Comparison of ENCODE assay signal across 8 cellular contexts in genomic region chr2:58240595-58240937, GRCh38. TPM values are rescaled to one million over a fixed set of nuclear protein-coding genes. Genes with fewer than 3 reads are reported as not detected.
DNase-seq lines count a peak whose midpoint lies in the region; FAIRE-seq and TF ChIP-seq lines count a peak whose summit lies in the region.

No MANE protein-coding gene starts in this region.

- no peaks in the 10 kb centered on the region for H3K9me3 Mint-ChIP-seq in activated T-cell treated with anti-CD3 and anti-CD28 coated beads, Interleukin-2, amount 50 U/mL, for 24 hours

- H3K4me3 ChIP-seq in MM.1S (ENCODE audit: low read length), result peak overlapping the region; percentile 96
- H3K4me3 ChIP-seq in keratinocyte (ENCODE audit: control insufficient read depth in 2 of 3, extremely low read depth in 1 of 3, insufficient read depth in 2 of 3, low read depth in 1 of 3, low read length in 3 of 3), result peak overlapping the region; percentile 81 to 96 (median 94)
- H3K4me3 ChIP-seq in subcutaneous abdominal adipose tissue (ENCODE audit: low read depth in 1 of 5, low read length in 5 of 5), result peak overlapping the region; percentile 85 to 99 (median 98)

- no peak for DNase-seq in activated T-cell treated with anti-CD3 and anti-CD28 coated beads, Interleukin-2, amount 50 U/mL, for 24 hours
- DNase-seq in activated T-cell treated with anti-CD3 and anti-CD28 coated beads, Interleukin-2, amount 50 U/mL, for 1 hour, result no peak
- peak; percentile 11 for DNase-seq in MM.1S
- peak; percentile 17 for DNase-seq in amniotic epithelial cell (ENCODE audit: low read depth)
- DNase-seq in keratinocyte (ENCODE audit: low read depth, low spot score), result no peak
- no peak for DNase-seq in foreskin melanocyte
- no peak for DNase-seq in DMS 273 (lab: John Stamatoyannopoulos, UW; ENCODE audit: unreplicated experiment)

- H3K4me1 ChIP-seq in MM.1S (ENCODE audit: low read length) (peaks cover 4% of the 10 kb centered on the region; the same call in 1 of the 2 replicates), keratinocyte (ENCODE audit: control insufficient read depth, extremely low read depth, insufficient read depth, low read length) (peaks cover 8% of the 10 kb centered on the region), subcutaneous abdominal adipose tissue (ENCODE audit: control insufficient read depth in 5 of 5, insufficient read depth in 5 of 5, low read length in 5 of 5) (peaks cover 0 to 19% (median 12%) of the 10 kb centered on the region in 5 donors)

- H2AFZ ChIP-seq in MM.1S (ENCODE audit: low read length) (peak overlapping the region; percentile 97), keratinocyte (ENCODE audit: control insufficient read depth, low read length) (peak overlapping the region; percentile 100)

- H3K27ac Mint-ChIP-seq in activated T-cell treated with anti-CD3 and anti-CD28 coated beads, Interleukin-2, amount 50 U/mL, for 24 hours, result peak overlapping the region; percentile 96

- H4K20me1 ChIP-seq in MM.1S (ENCODE audit: insufficient read depth, low read length), result no peaks in the 10 kb centered on the region
- no peaks in the 10 kb centered on the region for H4K20me1 ChIP-seq in keratinocyte (ENCODE audit: control insufficient read depth, extremely low read depth, insufficient read depth, low read length)

- H3K4me2 ChIP-seq in MM.1S (ENCODE audit: low read depth, low read length) (peak overlapping the region; percentile 94), keratinocyte (ENCODE audit: control insufficient read depth, extremely low read depth, insufficient read depth, low read depth, low read length) (peak overlapping the region; percentile 93)

- H3K27me3 Mint-ChIP-seq in activated T-cell treated with anti-CD3 and anti-CD28 coated beads, Interleukin-2, amount 50 U/mL, for 24 hours, result peaks cover 11% of the 10 kb centered on the region

- peak; percentile 59 for FAIRE-seq in keratinocyte (lab: Jason Lieb, UNC)

- no peak for TF ChIP-seq CTCF in MM.1S (IDR thresholded peaks at IDR 0.05; ENCODE audit: low read length)
- no peak for TF ChIP-seq CTCF in keratinocyte (optimal IDR thresholded peaks at IDR 0.05 in 1 of 3, IDR thresholded peaks at IDR 0.05 in 1 of 3, conservative IDR thresholded peaks at IDR 0.05 in 1 of 3; ENCODE audit: extremely low read depth in 1 of 3, insufficient read depth in 2 of 3, low read length in 3 of 3)

- no peaks in the 10 kb centered on the region for H3K27me3 ChIP-seq in MM.1S (replicated peaks; ENCODE audit: insufficient read depth, low read length)
- H3K27me3 ChIP-seq in keratinocyte (ENCODE audit: control insufficient read depth, extremely low read depth, insufficient read depth, low read length), result no peaks in the 10 kb centered on the region
- H3K27me3 ChIP-seq in subcutaneous abdominal adipose tissue (ENCODE audit: control insufficient read depth in 5 of 5, insufficient read depth in 4 of 5, low read length in 5 of 5), result peaks cover 0 to 3% (median 0%) of the 10 kb centered on the region in 5 donors

- H3K27ac ChIP-seq in MM.1S (ENCODE audit: low read length) (peak overlapping the region; percentile 83; the same call in 1 of the 2 replicates), keratinocyte (ENCODE audit: control insufficient read depth, insufficient read depth, low read length) (peak overlapping the region; percentile 69), subcutaneous abdominal adipose tissue (ENCODE audit: low read depth, low read length) (peak overlapping the region; percentile 48)

- 0 out of 2 replicates have a peak, but pooled peaks cover 3% of the 10 kb centered on the region for H3F3A ChIP-seq in MM.1S (ENCODE audit: insufficient read depth, low read length)

- H3K9me3 ChIP-seq in MM.1S (replicated peaks; ENCODE audit: insufficient read depth, low read length) (no peaks in the 10 kb centered on the region), keratinocyte (ENCODE audit: control insufficient read depth, low read depth, low read length) (no peaks in the 10 kb centered on the region), subcutaneous abdominal adipose tissue (ENCODE audit: control insufficient read depth in 5 of 5, low read length in 5 of 5) (no peaks in the 10 kb centered on the region)

- H3K4me3 Mint-ChIP-seq in activated T-cell treated with anti-CD3 and anti-CD28 coated beads, Interleukin-2, amount 50 U/mL, for 24 hours, result peak overlapping the region; percentile 93

- H3K79me2 ChIP-seq in MM.1S (ENCODE audit: low read length) (peaks cover 54% of the 10 kb centered on the region), keratinocyte (ENCODE audit: control insufficient read depth, insufficient read depth, low read length) (peaks cover 46% of the 10 kb centered on the region)

- peak overlapping the region; percentile 89 for H3K9ac ChIP-seq in MM.1S (ENCODE audit: low read length)
- H3K9ac ChIP-seq in keratinocyte (ENCODE audit: control insufficient read depth, extremely low read depth, insufficient read depth, low read length), result peak overlapping the region; percentile 84
- H3K9ac ChIP-seq in subcutaneous abdominal adipose tissue (ENCODE audit: low read length in 5 of 5), result peak overlapping the region; percentile 48 to 92 (median 86)

- H3K9me1 ChIP-seq in keratinocyte (ENCODE audit: control insufficient read depth, extremely low read depth, insufficient read depth, low read length), result no peaks in the 10 kb centered on the region

- H3K36me3 ChIP-seq in MM.1S (replicated peaks; ENCODE audit: insufficient read depth, low read length) (no peaks in the 10 kb centered on the region), keratinocyte (ENCODE audit: control insufficient read depth in 2 of 2, extremely low read depth in 1 of 2, insufficient read depth in 2 of 2, low read length in 2 of 2) (no peaks in the 10 kb centered on the region), subcutaneous abdominal adipose tissue (ENCODE audit: control insufficient read depth in 5 of 5, insufficient read depth in 5 of 5, low read length in 5 of 5) (no peaks in the 10 kb centered on the region)

- peaks cover 38% of the 10 kb centered on the region for H3K4me1 Mint-ChIP-seq in activated T-cell treated with anti-CD3 and anti-CD28 coated beads, Interleukin-2, amount 50 U/mL, for 24 hours (ENCODE audit: low read depth)

- peaks cover 15% of the 10 kb centered on the region for H3K36me3 Mint-ChIP-seq in activated T-cell treated with anti-CD3 and anti-CD28 coated beads, Interleukin-2, amount 50 U/mL, for 24 hours (ENCODE audit: low read depth)

- dilution Hi-C loops in keratinocyte (cut with MboI; ENCODE audit: extremely low pct_ligation_motif_present, low sequenced_read_pairs), result no loop called here

- no peaks in the 10 kb centered on the region for H3K9me2 ChIP-seq in MM.1S (replicated peaks; ENCODE audit: insufficient read depth, low read length)

RNA-seq across cellular contexts. Expression of gene FANCL, which starts 0.6 kb away (rescaled TPM):
- 5.7 to 15.1 TPM (median 6.6 TPM) in 3 replicates for polyA plus RNA-seq in keratinocyte
- polyA plus RNA-seq in keratinocyte (2011; ENCODE audit: low read depth), result 2.3 TPM
- 3.6 and 8.2 TPM in 2 replicates for polyA plus RNA-seq in keratinocyte (2011; cell fraction: cytosol; rRNA removed)
- polyA plus RNA-seq in keratinocyte (2011; cell fraction: nucleus; rRNA removed), result 9.9 and 16.2 TPM in 2 replicates
- 4.5 and 6.1 TPM in 2 replicates for polyA plus RNA-seq in keratinocyte (2012; ENCODE audit: low replicate concordance)
- 2.1 to 12.2 TPM (median 4.5 TPM) in 3 replicates for polyA minus RNA-seq in keratinocyte
- polyA minus RNA-seq in keratinocyte (2011; cell fraction: cytosol; rRNA and poly(A)+ RNA removed), result 6.1 TPM
- 5.5 and 9.2 TPM in 2 replicates for polyA minus RNA-seq in keratinocyte (2011; cell fraction: nucleus; rRNA and poly(A)+ RNA removed)

Comparison
In these comparisons a context has a peak if more than half of its experiments do, and no peak if none do; other contexts are left out.
1. DNase-seq: peak in MM.1S (single experiment) and amniotic epithelial cell (single experiment); none in activated T-cell treated with anti-CD3 and anti-CD28 coated beads, Interleukin-2, amount 50 U/mL, for 24 hours (single experiment), activated T-cell treated with anti-CD3 and anti-CD28 coated beads, Interleukin-2, amount 50 U/mL, for 1 hour (single experiment), keratinocyte (single experiment), foreskin melanocyte (single experiment) and DMS 273 (single experiment).
2. Peak in every context shown above with its lines, with median percentiles within 50 percentile points of each other: H3K27ac ChIP-seq, H3K4me3 ChIP-seq and H3K9ac ChIP-seq.